1 cellular context compared by ENCODE assay signal in the genomic region with DNA sequence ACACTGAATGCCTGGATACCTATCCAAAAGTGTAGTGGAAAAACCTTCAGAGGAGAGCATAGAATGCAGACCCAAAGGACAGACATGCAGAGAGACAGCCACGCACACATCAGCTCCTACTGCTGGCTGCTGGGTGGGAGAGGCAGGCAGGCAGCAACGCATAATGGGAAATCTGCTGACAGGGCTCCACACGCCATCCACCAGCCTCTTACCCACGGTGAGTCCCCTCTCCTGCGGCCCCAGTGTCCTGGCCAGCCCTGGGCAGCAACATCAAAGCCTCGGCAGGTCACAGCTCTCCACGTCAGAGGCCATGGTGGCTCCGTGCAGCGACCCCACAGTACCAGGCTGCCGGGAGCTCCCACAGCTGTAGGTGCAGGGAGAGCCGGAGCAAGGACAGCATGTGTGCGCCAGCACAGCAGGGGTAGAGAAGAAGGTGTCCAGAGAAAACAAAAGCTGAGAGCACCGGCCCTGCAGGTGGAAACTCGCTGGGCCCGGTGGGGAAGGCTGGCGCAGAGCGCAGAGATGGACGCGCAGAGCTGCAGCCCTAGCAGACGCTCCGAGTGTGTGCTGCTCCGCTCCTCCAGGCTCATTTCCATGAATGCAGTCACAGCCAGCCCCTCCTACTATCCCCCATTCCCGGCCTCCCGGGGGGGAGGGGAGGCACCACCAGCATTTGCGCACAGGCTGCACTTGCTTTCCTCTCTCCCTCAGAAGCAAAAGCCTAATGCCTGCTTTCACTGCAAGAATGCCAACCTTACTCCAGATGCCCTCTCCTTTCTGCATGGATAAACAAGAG.
TF ChIP-seq lines count a peak whose summit lies in the region.

No MANE protein-coding gene starts in this region.

TF ChIP-seq in H1, 55 proteins besides CTCF, POLR2A, EP300 and RAD21 (continued from another document):
- TF ChIP-seq ASH2L (IDR thresholded peaks at IDR 0.05; ENCODE audit: low read length) (peak; percentile 36), TBP (IDR thresholded peaks at IDR 0.05; ENCODE audit: low read depth, low read length) (no peak)
